Comparison of ENCODE assay signal across 25 cellular contexts in genomic region chrX:6614516-6614915, GRCh38.
"Had no signal": no experiment of that assay in that cellular context is flagged by ENCODE, and none has a peak within 500 bp of the region (broad histone marks: within the 10 kb centered on the region; RNA-seq: fewer than 3 reads in every experiment).

No MANE protein-coding gene starts in this region.

- DNase-seq: dermis blood vessel endothelial cell; dorsolateral prefrontal cortex; effector CD4-positive, alpha-beta T cell; effector memory CD4-positive, alpha-beta T cell; foreskin keratinocyte; heart left ventricle; hypothalamus; immature natural killer cell; islet precursor cell; kidney; kidney glomerular epithelial cell; left colon; left lung; left ventricle myocardium superior; lower lobe of right lung; mesenchymal stem cell; mucosa of descending colon had no signal

- FAIRE-seq: colon, endothelial cell of umbilical vein, frontal cortex, kidney had no signal

- H3K79me2 ChIP-seq: hepatocyte had no signal

- H3K4me1 ChIP-seq: esophagus muscularis mucosa, foreskin keratinocyte, gastroesophageal sphincter, heart left ventricle, left lung, lower lobe of right lung had no signal

- H3K4me3 Mint-ChIP-seq: immature natural killer cell, mesothelial cell of epicardium had no signal

- H3K27me3 ChIP-seq: esophagus muscularis mucosa, foreskin keratinocyte, gastroesophageal sphincter, heart left ventricle, hepatocyte, left lung had no signal

- H3K27ac Mint-ChIP-seq: immature natural killer cell, mesothelial cell of epicardium had no signal

- H3K9me3 ChIP-seq: esophagus muscularis mucosa, gastroesophageal sphincter, heart left ventricle, lower lobe of right lung, mucosa of descending colon had no signal

- H3K4me3 ChIP-seq: coronary artery, dorsolateral prefrontal cortex, esophagus muscularis mucosa, gastroesophageal sphincter, heart left ventricle, hepatocyte, left lung, lower lobe of right lung, mucosa of descending colon had no signal

- H3K4me2 ChIP-seq: hepatocyte had no signal

- ATAC-seq: foreskin keratinocyte, gastroesophageal sphincter, heart left ventricle, left colon, left lung, left ventricle myocardium superior, lower lobe of right lung, mucosa of descending colon had no signal

- H3K36me3 ChIP-seq: esophagus muscularis mucosa, gastroesophageal sphincter, heart left ventricle, left lung, lower lobe of right lung had no signal

- H2AFZ ChIP-seq: hepatocyte had no signal

- H3K36me3 Mint-ChIP-seq: immature natural killer cell, mesothelial cell of epicardium had no signal

- H3K4me1 Mint-ChIP-seq: immature natural killer cell, mesothelial cell of epicardium had no signal

- H3K27ac ChIP-seq: coronary artery, dorsolateral prefrontal cortex, esophagus muscularis mucosa, foreskin keratinocyte, gastroesophageal sphincter, heart left ventricle, hepatocyte, left lung, lower lobe of right lung had no signal
